Comparison of ENCODE assay signal across 17 cellular contexts in the genomic region with DNA sequence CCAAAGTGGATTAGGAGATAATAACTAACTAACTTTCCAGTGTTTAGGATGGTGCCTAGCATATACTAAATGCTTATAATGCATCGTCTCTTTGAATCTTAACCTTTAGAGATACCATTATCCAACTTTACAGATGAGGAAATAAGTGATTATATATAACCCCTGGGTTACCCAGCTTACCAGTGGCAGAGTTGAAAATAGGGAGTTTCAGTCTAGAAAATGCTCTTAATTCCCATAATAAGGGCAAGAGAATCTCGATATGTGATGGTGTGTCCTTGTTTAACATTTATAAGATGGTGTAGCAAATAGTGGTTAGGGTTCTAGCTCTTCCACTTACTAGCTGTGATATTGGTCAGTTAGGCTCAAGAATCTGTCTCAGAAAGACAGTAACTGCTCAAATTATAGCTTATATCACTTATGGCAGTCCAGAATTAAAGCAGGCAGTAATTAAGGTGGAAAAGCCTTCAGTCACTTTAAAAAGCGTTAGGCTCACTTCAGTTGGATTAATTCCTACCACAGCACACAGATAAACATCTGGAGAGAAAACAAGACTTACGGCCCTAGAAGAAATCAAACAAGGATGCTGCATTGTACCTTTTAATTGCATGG. TPM values are rescaled to one million over a fixed set of nuclear protein-coding genes. Genes with fewer than 3 reads are reported as not detected.
DNase-seq lines count a peak whose midpoint lies in the region; ATAC-seq and TF ChIP-seq lines count a peak whose summit lies in the region.
"Had no signal": no experiment of that assay in that cellular context is flagged by ENCODE, and none has a peak within 500 bp of the region (broad histone marks: within the 10 kb centered on the region; RNA-seq: fewer than 3 reads in every experiment).

No MANE protein-coding gene starts in this region.

- intact Hi-C loops in naive thymus-derived CD4-positive, alpha-beta T cell (cut with micrococcal nuclease), result loop anchor here in 1 of 2 donors (5.0 to 10.0 kb wide), 2 partner anchors 248 to 879 kb away; a partner anchor contains a TSS

- H3K4me3 Mint-ChIP-seq in activated T-helper 17 cell treated with anti-CD3 and anti-CD28 coated beads, Interleukin-2, amount 50 U/mL, for 72 hours, result peak overlapping the region; percentile 0
- peak overlapping the region in 2 of 10 donors; percentile 38 to 70 for H3K4me3 Mint-ChIP-seq in naive thymus-derived CD4-positive, alpha-beta T cell

- H3K36me3 Mint-ChIP-seq in activated T-helper 17 cell treated with anti-CD3 and anti-CD28 coated beads, Interleukin-2, amount 50 U/mL, for 72 hours (ENCODE audit: low read depth), result peaks cover 85% of the 10 kb centered on the region
- H3K36me3 Mint-ChIP-seq in naive thymus-derived CD4-positive, alpha-beta T cell, result peaks cover 10 to 57% (median 26%) of the 10 kb centered on the region in 5 donors

- CTCF ChIA-PET in naive thymus-derived CD4-positive, alpha-beta T cell (lab: Charles Lee), result interaction anchor here (0.6 to 0.9 kb wide), 2 partner anchors 8 to 35 kb away, joined by 3 to 4 read pairs; no protein-coding TSS in a partner anchor

- POLR2A ChIA-PET in naive thymus-derived CD4-positive, alpha-beta T cell (lab: Charles Lee), result interaction anchor here (0.8 to 4.2 kb wide), 4 partner anchors 9 to 36 kb away, joined by 4 to 16 read pairs (median 7); no protein-coding TSS in a partner anchor

- no peaks in the 10 kb centered on the region for H3K27me3 Mint-ChIP-seq in activated T-helper 17 cell treated with anti-CD3 and anti-CD28 coated beads, Interleukin-2, amount 50 U/mL, for 72 hours
- H3K27me3 Mint-ChIP-seq in naive thymus-derived CD4-positive, alpha-beta T cell, result no peaks in the 10 kb centered on the region

- peaks cover 32% of the 10 kb centered on the region for H3K4me1 Mint-ChIP-seq in activated T-helper 17 cell treated with anti-CD3 and anti-CD28 coated beads, Interleukin-2, amount 50 U/mL, for 72 hours
- peaks cover 41 to 93% (median 78%) of the 10 kb centered on the region in 7 donors for H3K4me1 Mint-ChIP-seq in naive thymus-derived CD4-positive, alpha-beta T cell

- no peaks in the 10 kb centered on the region for H3K27me3 ChIP-seq in naive thymus-derived CD4-positive, alpha-beta T cell (ENCODE audit: control insufficient read depth in 2 of 2, insufficient read depth in 2 of 2, low read length in 2 of 2)
- H3K27me3 ChIP-seq: brain microvascular endothelial cell, upper lobe of right lung had no signal

- peaks cover 25 to 35% (median 30%) of the 10 kb centered on the region in 3 experiments for H3K36me3 ChIP-seq in naive thymus-derived CD4-positive, alpha-beta T cell (ENCODE audit: control insufficient read depth in 2 of 3, insufficient read depth in 3 of 3, low read length in 3 of 3)

- H3K9me3 ChIP-seq in naive thymus-derived CD4-positive, alpha-beta T cell (ENCODE audit: control insufficient read depth in 2 of 3, low read length in 3 of 3), result no peaks in the 10 kb centered on the region
- H3K9me3 ChIP-seq: upper lobe of right lung had no signal

- peaks cover 34 to 40% of the 10 kb centered on the region in 2 donors for H3K4me1 ChIP-seq in naive thymus-derived CD4-positive, alpha-beta T cell (ENCODE audit: control insufficient read depth in 2 of 2, insufficient read depth in 2 of 2, low read length in 2 of 2)

- peak overlapping the region; percentile 14 for H3K27ac ChIP-seq in naive thymus-derived CD4-positive, alpha-beta T cell (ENCODE audit: low read depth, low read length)
- H3K27ac ChIP-seq: brain microvascular endothelial cell, upper lobe of right lung had no signal

- TF ChIP-seq POLR2A in GM19099 (IDR thresholded peaks at IDR 0.05; ENCODE audit: extremely low read depth, insufficient read length, low read depth), result peak; percentile 39

- H3K9me3 Mint-ChIP-seq in activated T-helper 17 cell treated with anti-CD3 and anti-CD28 coated beads, Interleukin-2, amount 50 U/mL, for 72 hours, result no peaks in the 10 kb centered on the region
- H3K9me3 Mint-ChIP-seq in naive thymus-derived CD4-positive, alpha-beta T cell, result no peaks in the 10 kb centered on the region
- H3K9me3 Mint-ChIP-seq: activated T-helper 2 cell treated with anti-CD3 and anti-CD28 coated beads, Interferon-gamma antibody, Interleukin-2, Interleukin-4, amounts not matched to agents 10 μg/mL and 5 μg/mL and 100 μg/mL, durations not matched to agents 14 hours and 24 hours and 36 hours had no signal

- no peak overlapping the region for H3K4me3 ChIP-seq in naive thymus-derived CD4-positive, alpha-beta T cell (ENCODE audit: low read length)
- H3K4me3 ChIP-seq: upper lobe of right lung had no signal

- peak; percentile 27 for DNase-seq in NCI-H2227 treated with DMSO at 0.1 percent for 48 hours (lab: John Stamatoyannopoulos, UW)
- no peak for DNase-seq in NCI-H2227 (lab: John Stamatoyannopoulos, UW; ENCODE audit: unreplicated experiment)
- no peak for DNase-seq in naive thymus-derived CD4-positive, alpha-beta T cell
- DNase-seq in SKM-1 (lab: John Stamatoyannopoulos, UW; ENCODE audit: unreplicated experiment), result no peak
- DNase-seq: activated CD4-positive, alpha-beta T cell treated with anti-CD3 and anti-CD28 coated beads, Interleukin-2, amount 50 U/mL, for 4 hours; brain microvascular endothelial cell; left colon; NCI-H1417; NCI-H2171 treated with DMSO at 0.1 percent for 48 hours; SHP77; stimulated activated naive CD4-positive, alpha-beta T cell treated with Interleukin-2 at 50 U/mL for 16 hours; upper lobe of right lung had no signal

- H3K27ac Mint-ChIP-seq in activated T-helper 17 cell treated with anti-CD3 and anti-CD28 coated beads, Interleukin-2, amount 50 U/mL, for 72 hours, result no peak overlapping the region
- H3K27ac Mint-ChIP-seq in naive thymus-derived CD4-positive, alpha-beta T cell, result peak overlapping the region in 7 of 9 donors; percentile 11 to 97 (median 58)
- H3K27ac Mint-ChIP-seq: activated T-helper 2 cell treated with anti-CD3 and anti-CD28 coated beads, Interferon-gamma antibody, Interleukin-2, Interleukin-4, amounts not matched to agents 10 μg/mL and 5 μg/mL and 100 μg/mL, durations not matched to agents 14 hours and 24 hours and 36 hours had no signal

- no peak for ATAC-seq in activated T-helper 17 cell treated with anti-CD3 and anti-CD28 coated beads, Interleukin-2, amount 50 U/mL, for 72 hours (replicated peaks)
- no peak for ATAC-seq in naive thymus-derived CD4-positive, alpha-beta T cell
- ATAC-seq in HG02885 (IDR thresholded peaks at IDR 0.05; ENCODE audit: poor library complexity, unreplicated experiment) (no peak), GM18907 (IDR thresholded peaks at IDR 0.05; ENCODE audit: unreplicated experiment) (no peak)
- ATAC-seq: left colon, upper lobe of right lung had no signal

RNA-seq across cellular contexts. Expression of a gene that starts 6.3 kb away (rescaled TPM):
- total RNA-seq in activated T-helper 17 cell treated with anti-CD3 and anti-CD28 coated beads, Interleukin-2, amount 50 U/mL, for 72 hours, result 10 to 100 TPM; 55.4 to 62.3 TPM
- total RNA-seq in naive thymus-derived CD4-positive, alpha-beta T cell, result 100 to 1,000 TPM; 120 to 293 (median 144) TPM
- polyA plus RNA-seq in naive thymus-derived CD4-positive, alpha-beta T cell, result 100 to 1,000 TPM; 250 to 417 TPM

RNA-seq across cellular contexts. Expression of a gene that starts 21.6 kb away (rescaled TPM):
- 10 to 100 TPM; 16.0 to 20.0 TPM for total RNA-seq in activated T-helper 17 cell treated with anti-CD3 and anti-CD28 coated beads, Interleukin-2, amount 50 U/mL, for 72 hours
- 10 to 100 TPM; 13.5 to 33.5 (median 21.2) TPM for total RNA-seq in naive thymus-derived CD4-positive, alpha-beta T cell
- polyA plus RNA-seq in naive thymus-derived CD4-positive, alpha-beta T cell, result 10 to 100 TPM in 1 of 2 donors, 1 to 10 TPM in 1; 8.7 to 12.6 TPM

RNA-seq across cellular contexts. Expression of a gene that starts 52.2 kb away (rescaled TPM):
- 10 to 100 TPM; 18.9 to 20.3 TPM for total RNA-seq in activated T-helper 17 cell treated with anti-CD3 and anti-CD28 coated beads, Interleukin-2, amount 50 U/mL, for 72 hours
- total RNA-seq in naive thymus-derived CD4-positive, alpha-beta T cell, result 10 to 100 TPM in 1 of 5 experiments, 1 to 10 TPM in 4; 8.2 to 10.9 (median 9.0) TPM
- 1 to 10 TPM; 6.7 to 8.7 TPM for polyA plus RNA-seq in naive thymus-derived CD4-positive, alpha-beta T cell

RNA-seq across cellular contexts. Expression of a gene that starts 52.5 kb away (rescaled TPM):
- total RNA-seq in activated T-helper 17 cell treated with anti-CD3 and anti-CD28 coated beads, Interleukin-2, amount 50 U/mL, for 72 hours, result 10 to 100 TPM; 27.0 to 40.1 TPM
- total RNA-seq in naive thymus-derived CD4-positive, alpha-beta T cell, result 10 to 100 TPM in 3 of 5 experiments, 1 to 10 TPM in 2; 8.4 to 36.7 (median 10.6) TPM
- 10 to 100 TPM in 1 of 2 donors, 1 to 10 TPM in 1; 7.0 to 11.5 TPM for polyA plus RNA-seq in naive thymus-derived CD4-positive, alpha-beta T cell
